In the genomic region with DNA sequence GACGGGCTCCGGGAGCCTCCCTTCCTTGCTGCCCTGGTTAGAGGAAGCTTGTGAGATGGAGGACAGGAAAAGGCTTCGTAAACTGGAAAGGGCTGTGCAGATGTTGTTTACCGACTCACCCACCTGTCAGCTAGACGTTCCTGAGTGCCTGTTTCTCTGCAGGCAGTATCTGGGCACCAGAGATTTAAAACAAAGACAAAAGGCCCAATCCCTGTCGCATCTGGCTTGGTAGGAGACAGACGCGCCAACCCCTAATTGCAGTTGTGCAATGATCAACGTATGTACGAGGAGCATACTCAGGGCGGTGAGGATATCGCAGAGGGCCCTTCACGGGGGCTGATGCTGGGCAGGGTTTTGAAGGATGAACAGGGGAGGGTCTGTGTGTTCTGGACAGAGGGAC, we compare ENCODE assay signal across 11 cellular contexts.
DNase-seq lines count a peak whose midpoint lies in the region; ATAC-seq and TF ChIP-seq lines count a peak whose summit lies in the region.
"Had no signal": no experiment of that assay in that cellular context is flagged by ENCODE, and none has a peak within 500 bp of the region (broad histone marks: within the 10 kb centered on the region; RNA-seq: fewer than 3 reads in every experiment).

No MANE protein-coding gene starts in this region.

- H3K79me2 ChIP-seq in Karpas-422 (ENCODE audit: low read length), result peaks cover 92% of the 10 kb centered on the region

- H3K4me1 Mint-ChIP-seq in glutamatergic neuron (ENCODE audit: low read depth, unreplicated experiment) (peaks cover 40% of the 10 kb centered on the region), nephron progenitor cell (peaks cover 73% of the 10 kb centered on the region)

- H3K27me3 Mint-ChIP-seq in glutamatergic neuron (ENCODE audit: unreplicated experiment) (peaks cover 10% of the 10 kb centered on the region), nephron progenitor cell (ENCODE audit: low read depth, poor library complexity) (peaks cover 3% of the 10 kb centered on the region)

- no peak overlapping the region for H3K4me2 ChIP-seq in Karpas-422 (ENCODE audit: low read depth, low read length, poor library complexity, severe bottlenecking)

- H3K27ac Mint-ChIP-seq in glutamatergic neuron (ENCODE audit: unreplicated experiment), result peak overlapping the region; percentile 52
- no peak overlapping the region for H3K27ac Mint-ChIP-seq in nephron progenitor cell

- H4K20me1 ChIP-seq in Karpas-422 (ENCODE audit: insufficient read depth, low read depth, low read length), result no peaks in the 10 kb centered on the region

- ATAC-seq in HG02870 (IDR thresholded peaks at IDR 0.05; ENCODE audit: unreplicated experiment) (no peak), GM21737 (IDR thresholded peaks at IDR 0.05; ENCODE audit: unreplicated experiment) (no peak)
- ATAC-seq: foreskin keratinocyte had no signal

- DNase-seq in COLO668 (lab: John Stamatoyannopoulos, UW; ENCODE audit: unreplicated experiment) (peak; percentile 67), Karpas-422 (no peak), NCI-H748 treated with DMSO at 0.1 percent for 48 hours (lab: John Stamatoyannopoulos, UW) (peak; percentile 64), glutamatergic neuron (no peak), nephron progenitor cell (no peak), NCI-H446 treated with DMSO at 0.1 percent for 48 hours (lab: John Stamatoyannopoulos, UW) (no peak)
- DNase-seq: foreskin keratinocyte had no signal

- peaks cover 14% of the 10 kb centered on the region for H3K9me3 Mint-ChIP-seq in glutamatergic neuron (ENCODE audit: unreplicated experiment)
- H3K9me3 Mint-ChIP-seq in nephron progenitor cell, result no peaks in the 10 kb centered on the region

- TF ChIP-seq CTCF in glutamatergic neuron (IDR thresholded peaks at IDR 0.05; ENCODE audit: partially characterized antibody, unreplicated experiment), result no peak
- no peak for TF ChIP-seq CTCF in nephron progenitor cell (IDR thresholded peaks at IDR 0.05)

- peaks cover 59% of the 10 kb centered on the region for H3K4me1 ChIP-seq in Karpas-422 (ENCODE audit: low read length)
- H3K4me1 ChIP-seq: ascending aorta, foreskin keratinocyte had no signal

- H3K4me3 Mint-ChIP-seq in glutamatergic neuron (ENCODE audit: unreplicated experiment) (peak overlapping the region; percentile 1), nephron progenitor cell (no peak overlapping the region)

- peak overlapping the region; percentile 85 for H3K27ac ChIP-seq in Karpas-422 (ENCODE audit: low read length)
- H3K27ac ChIP-seq: ascending aorta, foreskin keratinocyte, thoracic aorta had no signal

- H3K36me3 Mint-ChIP-seq in glutamatergic neuron (ENCODE audit: unreplicated experiment), result no peaks in the 10 kb centered on the region
- peaks cover 15% of the 10 kb centered on the region for H3K36me3 Mint-ChIP-seq in nephron progenitor cell (ENCODE audit: low read depth)

- H3K36me3 ChIP-seq in Karpas-422 (ENCODE audit: insufficient read depth, low read length), result no peaks in the 10 kb centered on the region
- H3K36me3 ChIP-seq: ascending aorta, thoracic aorta had no signal

- H3K27me3 ChIP-seq in Karpas-422 (ENCODE audit: low read length), result no peaks in the 10 kb centered on the region
- H3K27me3 ChIP-seq: ascending aorta, foreskin keratinocyte had no signal

- no peak overlapping the region for H3K4me3 ChIP-seq in Karpas-422 (ENCODE audit: low read length)
- H3K4me3 ChIP-seq: ascending aorta, thoracic aorta had no signal

- no peak overlapping the region for H3K9ac ChIP-seq in Karpas-422 (ENCODE audit: low read length)

- H2AFZ ChIP-seq in Karpas-422 (ENCODE audit: low read length), result no peak overlapping the region

- H3K9me3 ChIP-seq in Karpas-422 (ENCODE audit: low read length), result no peaks in the 10 kb centered on the region
- H3K9me3 ChIP-seq: ascending aorta, thoracic aorta had no signal

- H3K9me2 ChIP-seq in Karpas-422 (replicated peaks; ENCODE audit: insufficient read depth, low read length), result no peaks in the 10 kb centered on the region

Comparison
In these comparisons a context has a peak if more than half of its experiments do, and no peak if none do; other contexts are left out.
1. DNase-seq: peak in COLO668 (single experiment) and NCI-H748 treated with DMSO at 0.1 percent for 48 hours (single experiment); none in Karpas-422 (single experiment), glutamatergic neuron (single experiment), nephron progenitor cell (single experiment) and NCI-H446 treated with DMSO at 0.1 percent for 48 hours (single experiment).